12 cellular contexts compared by ENCODE assay signal in the genomic region with DNA sequence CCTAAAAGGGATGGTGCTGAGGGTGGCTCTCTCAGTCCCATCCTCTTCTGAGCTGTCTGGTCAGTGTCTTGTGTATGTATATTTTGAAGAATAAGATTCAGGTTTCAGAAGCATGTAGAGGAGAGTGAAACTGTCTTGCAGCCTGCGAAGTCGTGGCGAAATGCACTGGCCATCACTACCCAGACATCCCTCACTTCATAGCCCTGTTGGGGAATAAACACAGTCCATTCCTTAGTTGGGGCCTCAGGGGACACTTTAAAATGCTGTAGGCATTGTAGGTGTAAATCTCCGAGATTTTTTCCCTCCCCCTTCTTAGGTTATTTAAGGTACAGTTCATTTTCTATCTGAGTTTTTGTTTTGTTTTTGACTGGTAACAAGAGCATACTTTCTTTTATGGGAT.
DNase-seq lines count a peak whose midpoint lies in the region; ATAC-seq, FAIRE-seq and TF ChIP-seq lines count a peak whose summit lies in the region.
"Had no signal": no experiment of that assay in that cellular context is flagged by ENCODE, and none has a peak within 500 bp of the region (broad histone marks: within the 10 kb centered on the region; RNA-seq: fewer than 3 reads in every experiment).

No MANE protein-coding gene starts in this region.

- H3K27ac ChIP-seq in left lung = peak overlapping the region in 1 of 2 donors; percentile 39
- H3K27ac ChIP-seq in subcutaneous abdominal adipose tissue (ENCODE audit: low read depth, low read length) = peak overlapping the region; percentile 85
- H3K27ac ChIP-seq in foreskin keratinocyte = no peak overlapping the region

- H3K27me3 ChIP-seq in left lung (no peaks in the 10 kb centered on the region), subcutaneous abdominal adipose tissue (ENCODE audit: control insufficient read depth in 5 of 5, insufficient read depth in 4 of 5, low read length in 5 of 5) (no peaks in the 10 kb centered on the region), foreskin keratinocyte (no peaks in the 10 kb centered on the region)
- H3K27me3 ChIP-seq: brain microvascular endothelial cell had no signal

- H3K36me3 ChIP-seq in left lung (peaks cover 0 to 45% of the 10 kb centered on the region in 2 donors), subcutaneous abdominal adipose tissue (ENCODE audit: control insufficient read depth in 5 of 5, insufficient read depth in 5 of 5, low read length in 5 of 5) (peaks cover 0 to 46% (median 30%) of the 10 kb centered on the region in 5 donors)

- CTCF ChIA-PET in T-cell (lab: Charles Lee) = interaction anchor here in 1 of 2 donors (0.9 to 1.0 kb wide), 2 partner anchors 109 to 1190 kb away, joined by 3 read pairs; partner anchors contain the start of gene FLNB

- H3K27me3 Mint-ChIP-seq in T-cell = no peaks in the 10 kb centered on the region

- intact Hi-C loops in left lung (cut with DNase I) = no loop called here

- H3K9me3 Mint-ChIP-seq in T-cell = no peaks in the 10 kb centered on the region

- no peak for TF ChIP-seq CTCF in left lung (IDR thresholded peaks at IDR 0.05)
- no peak for TF ChIP-seq CTCF in foreskin keratinocyte (conservative IDR thresholded peaks at IDR 0.05)

- DNase-seq in T-cell = no peak
- no peak for DNase-seq in left lung
- DNase-seq in COLO668 (lab: John Stamatoyannopoulos, UW; ENCODE audit: unreplicated experiment) = no peak
- no peak for DNase-seq in foreskin keratinocyte
- no peak for DNase-seq in frontal cortex (ENCODE audit: low spot score in 2 of 2)
- no peak for DNase-seq in NCI-H2196 treated with DMSO at 0.1 percent for 48 hours (lab: John Stamatoyannopoulos, UW; ENCODE audit: unreplicated experiment)
- DNase-seq: activated CD4-positive, CD25-positive, alpha-beta regulatory T cell treated with anti-CD3 and anti-CD28 coated beads, Interleukin-2, amount 50 U/mL, for 72 hours; NCI-H1105 treated with DMSO at 0.1 percent for 48 hours; OCI-M1 had no signal

- peak overlapping the region in 1 of 3 donors; percentile 57 for H3K4me3 Mint-ChIP-seq in T-cell

- H3K9me3 ChIP-seq in left lung (no peaks in the 10 kb centered on the region), subcutaneous abdominal adipose tissue (ENCODE audit: control insufficient read depth in 5 of 5, low read length in 5 of 5) (no peaks in the 10 kb centered on the region)

- H3K9ac ChIP-seq in subcutaneous abdominal adipose tissue (ENCODE audit: low read length in 5 of 5) = peak overlapping the region in 3 of 5 donors; percentile 12 to 70 (median 43)

- peak overlapping the region; percentile 79 to 88 for H3K27ac Mint-ChIP-seq in T-cell

- peaks cover 52% of the 10 kb centered on the region for H3K36me3 Mint-ChIP-seq in T-cell

- peaks cover 34 to 41% (median 37%) of the 10 kb centered on the region in 3 donors for H3K4me1 Mint-ChIP-seq in T-cell

- H3K4me3 ChIP-seq in left lung (no peak overlapping the region), subcutaneous abdominal adipose tissue (ENCODE audit: low read depth in 1 of 5, low read length in 5 of 5) (peak overlapping the region in 3 of 5 donors; percentile 31 to 55 (median 40))

- FAIRE-seq in frontal cortex (lab: Jason Lieb, UNC) = no peak

- ATAC-seq in GM19324 (IDR thresholded peaks at IDR 0.05; ENCODE audit: low FRiP score, unreplicated experiment) = peak; percentile 10
- no peak for ATAC-seq in T-cell (replicated peaks in 1 of 4)
- ATAC-seq in left lung = peak; percentile 7
- ATAC-seq in foreskin keratinocyte = no peak

- H3K4me1 ChIP-seq in left lung = peaks cover 12 to 36% of the 10 kb centered on the region in 2 donors
- peaks cover 9 to 58% (median 52%) of the 10 kb centered on the region in 5 donors for H3K4me1 ChIP-seq in subcutaneous abdominal adipose tissue (ENCODE audit: control insufficient read depth in 5 of 5, insufficient read depth in 5 of 5, low read length in 5 of 5)
- no peaks in the 10 kb centered on the region for H3K4me1 ChIP-seq in foreskin keratinocyte

- POLR2A ChIA-PET in T-cell (lab: Charles Lee) = no interaction called here

Comparison
In these comparisons a context has a peak if more than half of its experiments do, and no peak if none do; other contexts are left out.
1. ATAC-seq: peak in GM19324 (single experiment) and left lung (single experiment); none in T-cell (0 of 4) and foreskin keratinocyte (single experiment).
2. H3K4me3 ChIP-seq: peak in subcutaneous abdominal adipose tissue (3 of 5); none in left lung (0 of 2).